In genomic region chr4:14726441-14727405, GRCh38 we compare ENCODE assay signal across 1 cellular context.
TF ChIP-seq lines count a peak whose summit lies in the region.

No MANE protein-coding gene starts in this region.

TF ChIP-seq in HepG2, 621 proteins besides CTCF, POLR2A, EP300 and RAD21:
- TF ChIP-seq ZBTB20 (CRISPR knock-in tag; IDR thresholded peaks at IDR 0.05; ENCODE audit: borderline replicate concordance, low read depth), result no peak
- TF ChIP-seq ZNF891 (CRISPR knock-in tag; IDR thresholded peaks at IDR 0.05), result no peak
- no peak for TF ChIP-seq ZNF740 (CRISPR knock-in tag; IDR thresholded peaks at IDR 0.05)
- TF ChIP-seq ZNF761 (CRISPR knock-in tag; conservative IDR thresholded peaks at IDR 0.05), result no peak
TF ChIP-seq in HepG2: peak in this region for 0.
